ENCODE assay signal across 1 cellular context in the genomic region with DNA sequence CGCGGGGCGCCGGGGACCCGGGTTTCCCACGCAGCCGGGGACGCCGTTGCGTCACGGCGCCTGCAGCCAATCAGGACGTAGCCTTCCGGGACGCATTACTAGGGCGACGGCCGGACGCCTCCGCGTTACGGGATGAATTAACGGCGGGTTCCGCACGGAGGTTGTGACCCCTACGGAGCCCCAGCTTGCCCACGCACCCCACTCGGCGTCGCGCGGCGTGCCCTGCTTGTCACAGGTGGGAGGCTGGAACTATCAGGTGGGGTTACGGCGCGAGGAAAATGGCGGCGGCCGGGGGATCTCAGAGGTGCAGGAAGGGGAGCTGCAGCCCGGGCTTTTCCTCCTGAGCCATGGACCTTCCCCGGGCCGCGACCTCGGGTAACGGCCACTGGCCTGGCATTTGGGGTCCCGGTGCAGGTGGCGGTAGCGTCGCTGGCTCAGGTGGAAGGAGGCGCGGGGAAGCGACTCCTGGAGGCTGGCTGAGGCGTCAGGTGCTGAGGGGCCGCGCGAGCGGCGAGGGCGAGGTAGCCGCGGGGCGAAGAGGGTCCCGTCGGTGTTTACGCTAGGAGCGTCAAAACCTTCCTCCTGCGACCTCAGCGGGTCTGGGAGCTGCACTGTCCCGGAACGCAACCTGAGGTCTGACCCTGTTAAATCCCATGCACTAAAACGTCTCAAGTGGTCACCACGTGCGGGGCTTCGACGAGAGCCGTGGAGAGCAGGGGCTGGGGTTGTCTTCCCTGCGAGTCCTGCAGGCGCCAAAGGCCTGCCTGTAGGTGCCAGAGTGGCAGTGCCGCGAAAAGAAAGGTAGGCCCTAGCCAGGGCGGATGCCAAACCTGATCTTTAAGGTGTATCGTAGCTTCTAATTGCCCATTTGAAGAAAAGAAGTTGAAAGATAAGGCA.
A peak's percentile ranks its signal among the peaks of the same experiment; 100 is the strongest.
TF ChIP-seq lines count a peak whose summit lies in the region.

A gene (plus strand): TSS at position 98 of the 897 bp plus-strand sequence. CDS start 78,345 bp downstream, outside the sequence.

TF ChIP-seq in HepG2, 621 proteins besides CTCF, POLR2A, EP300 and RAD21 (continued from another document and continues in another):
- TF ChIP-seq, protein P1, sequence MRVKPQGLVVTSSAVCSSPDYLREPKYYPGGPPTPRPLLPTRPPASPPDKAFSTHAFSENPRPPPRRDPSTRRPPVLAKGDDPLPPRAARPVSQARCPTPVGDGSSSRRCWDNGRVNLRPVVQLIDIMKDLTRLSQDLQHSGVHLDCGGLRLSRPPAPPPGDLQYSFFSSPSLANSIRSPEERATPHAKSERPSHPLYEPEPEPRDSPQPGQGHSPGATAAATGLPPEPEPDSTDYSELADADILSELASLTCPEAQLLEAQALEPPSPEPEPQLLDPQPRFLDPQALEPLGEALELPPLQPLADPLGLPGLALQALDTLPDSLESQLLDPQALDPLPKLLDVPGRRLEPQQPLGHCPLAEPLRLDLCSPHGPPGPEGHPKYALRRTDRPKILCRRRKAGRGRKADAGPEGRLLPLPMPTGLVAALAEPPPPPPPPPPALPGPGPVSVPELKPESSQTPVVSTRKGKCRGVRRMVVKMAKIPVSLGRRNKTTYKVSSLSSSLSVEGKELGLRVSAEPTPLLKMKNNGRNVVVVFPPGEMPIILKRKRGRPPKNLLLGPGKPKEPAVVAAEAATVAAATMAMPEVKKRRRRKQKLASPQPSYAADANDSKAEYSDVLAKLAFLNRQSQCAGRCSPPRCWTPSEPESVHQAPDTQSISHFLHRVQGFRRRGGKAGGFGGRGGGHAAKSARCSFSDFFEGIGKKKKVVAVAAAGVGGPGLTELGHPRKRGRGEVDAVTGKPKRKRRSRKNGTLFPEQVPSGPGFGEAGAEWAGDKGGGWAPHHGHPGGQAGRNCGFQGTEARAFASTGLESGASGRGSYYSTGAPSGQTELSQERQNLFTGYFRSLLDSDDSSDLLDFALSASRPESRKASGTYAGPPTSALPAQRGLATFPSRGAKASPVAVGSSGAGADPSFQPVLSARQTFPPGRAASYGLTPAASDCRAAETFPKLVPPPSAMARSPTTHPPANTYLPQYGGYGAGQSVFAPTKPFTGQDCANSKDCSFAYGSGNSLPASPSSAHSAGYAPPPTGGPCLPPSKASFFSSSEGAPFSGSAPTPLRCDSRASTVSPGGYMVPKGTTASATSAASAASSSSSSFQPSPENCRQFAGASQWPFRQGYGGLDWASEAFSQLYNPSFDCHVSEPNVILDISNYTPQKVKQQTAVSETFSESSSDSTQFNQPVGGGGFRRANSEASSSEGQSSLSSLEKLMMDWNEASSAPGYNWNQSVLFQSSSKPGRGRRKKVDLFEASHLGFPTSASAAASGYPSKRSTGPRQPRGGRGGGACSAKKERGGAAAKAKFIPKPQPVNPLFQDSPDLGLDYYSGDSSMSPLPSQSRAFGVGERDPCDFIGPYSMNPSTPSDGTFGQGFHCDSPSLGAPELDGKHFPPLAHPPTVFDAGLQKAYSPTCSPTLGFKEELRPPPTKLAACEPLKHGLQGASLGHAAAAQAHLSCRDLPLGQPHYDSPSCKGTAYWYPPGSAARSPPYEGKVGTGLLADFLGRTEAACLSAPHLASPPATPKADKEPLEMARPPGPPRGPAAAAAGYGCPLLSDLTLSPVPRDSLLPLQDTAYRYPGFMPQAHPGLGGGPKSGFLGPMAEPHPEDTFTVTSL (CRISPR knock-in tag; IDR thresholded peaks at IDR 0.05; ENCODE audit: borderline replicate concordance), result peak; percentile 62
- TF ChIP-seq ZNF251 (CRISPR knock-in tag; IDR thresholded peaks at IDR 0.05) (peak; percentile 97; the same call in 1 of the 2 replicates), ZNF441 (CRISPR knock-in tag; IDR thresholded peaks at IDR 0.05; ENCODE audit: borderline replicate concordance) (peak; percentile 22; the same call in 1 of the 2 replicates), SAFB2 (CRISPR knock-in tag; IDR thresholded peaks at IDR 0.05; ENCODE audit: borderline replicate concordance, low read depth) (peak; percentile 78), SMAD1 (CRISPR knock-in tag; IDR thresholded peaks at IDR 0.05; ENCODE audit: borderline replicate concordance, low read depth) (peak; percentile 93), KLF11 (CRISPR knock-in tag; IDR thresholded peaks at IDR 0.05) (peak; percentile 97; the same call in 1 of the 2 replicates), ZNF10 (CRISPR knock-in tag; IDR thresholded peaks at IDR 0.05; ENCODE audit: borderline replicate concordance, low read depth) (peak; percentile 60; the same call in 1 of the 2 replicates), ZNF773 (CRISPR knock-in tag; IDR thresholded peaks at IDR 0.05; ENCODE audit: borderline replicate concordance) (peak; percentile 97), POGZ (CRISPR knock-in tag; IDR thresholded peaks at IDR 0.05) (peak; percentile 93), NKX3-1 (CRISPR knock-in tag; IDR thresholded peaks at IDR 0.05) (peak; percentile 98), ZNF781 (CRISPR knock-in tag; IDR thresholded peaks at IDR 0.05; ENCODE audit: borderline replicate concordance, not compliant biosample characterization) (peak; percentile 100), ZSCAN30 (CRISPR knock-in tag; IDR thresholded peaks at IDR 0.05) (peak; percentile 95), ZNF24 (IDR thresholded peaks at IDR 0.05) (no peak), ZNF274 (CRISPR knock-in tag; IDR thresholded peaks at IDR 0.05) (peak; percentile 96; the same call in 1 of the 2 replicates), TMF1 (CRISPR knock-in tag; IDR thresholded peaks at IDR 0.05; ENCODE audit: low read depth) (peak; percentile 97), SALL1 (CRISPR knock-in tag; IDR thresholded peaks at IDR 0.05) (peak; percentile 84), ZNF557 (CRISPR knock-in tag; IDR thresholded peaks at IDR 0.05) (peak; percentile 93), SIN3B (IDR thresholded peaks at IDR 0.05; ENCODE audit: low read length) (no peak), SUZ12 (IDR thresholded peaks at IDR 0.05; ENCODE audit: low read depth, low read length) (no peak), FOXP1 (IDR thresholded peaks at IDR 0.05) (no peak), FOXP1 (CRISPR knock-in tag; IDR thresholded peaks at IDR 0.05) (no peak), ATF7-NPFF (CRISPR knock-in tag; IDR thresholded peaks at IDR 0.05; ENCODE audit: low read depth) (peak; percentile 98), ZNF367 (CRISPR knock-in tag; IDR thresholded peaks at IDR 0.05; ENCODE audit: borderline replicate concordance) (peak; percentile 82; the same call in 1 of the 2 replicates), NR2C2 (CRISPR knock-in tag; IDR thresholded peaks at IDR 0.05; ENCODE audit: borderline replicate concordance) (peak; percentile 87), SMYD3 (CRISPR knock-in tag; IDR thresholded peaks at IDR 0.05) (peak; percentile 96; the same call in 1 of the 2 replicates), TCF7L2 (IDR thresholded peaks at IDR 0.05; ENCODE audit: low read depth, low read length) (no peak), ZNF180 (CRISPR knock-in tag; IDR thresholded peaks at IDR 0.05; ENCODE audit: borderline replicate concordance, low read depth) (peak; percentile 49; the same call in 1 of the 2 replicates), LCORL (IDR thresholded peaks at IDR 0.05) (no peak), LCORL (CRISPR knock-in tag; IDR thresholded peaks at IDR 0.05) (no peak; the same call in 1 of the 2 replicates), REL (CRISPR knock-in tag; conservative IDR thresholded peaks at IDR 0.05) (0 out of 2 replicates have a peak, but pooled peaks have one; percentile 45), ZNF768 (CRISPR knock-in tag; IDR thresholded peaks at IDR 0.05) (peak; percentile 69), HDAC2 (CRISPR knock-in tag; IDR thresholded peaks at IDR 0.05) (0 out of 2 replicates have a peak, but pooled peaks have one; percentile 53), ZBTB3 (CRISPR knock-in tag; IDR thresholded peaks at IDR 0.05; ENCODE audit: borderline replicate concordance, low read depth) (peak; percentile 90; the same call in 1 of the 2 replicates), ZNF234 (CRISPR knock-in tag; conservative IDR thresholded peaks at IDR 0.05) (peak; percentile 87; the same call in 1 of the 2 replicates), ZSCAN20 (CRISPR knock-in tag; IDR thresholded peaks at IDR 0.05; ENCODE audit: borderline replicate concordance) (peak; percentile 95)
- TF ChIP-seq, protein P2, sequence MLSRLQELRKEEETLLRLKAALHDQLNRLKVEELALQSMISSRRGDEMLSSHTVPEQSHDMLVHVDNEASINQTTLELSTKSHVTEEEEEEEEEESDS (CRISPR knock-in tag; IDR thresholded peaks at IDR 0.05; ENCODE audit: borderline replicate concordance), result peak; percentile 80; the same call in 1 of the 2 replicates
- TF ChIP-seq, protein P3, sequence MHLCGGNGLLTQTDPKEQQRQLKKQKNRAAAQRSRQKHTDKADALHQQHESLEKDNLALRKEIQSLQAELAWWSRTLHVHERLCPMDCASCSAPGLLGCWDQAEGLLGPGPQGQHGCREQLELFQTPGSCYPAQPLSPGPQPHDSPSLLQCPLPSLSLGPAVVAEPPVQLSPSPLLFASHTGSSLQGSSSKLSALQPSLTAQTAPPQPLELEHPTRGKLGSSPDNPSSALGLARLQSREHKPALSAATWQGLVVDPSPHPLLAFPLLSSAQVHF (CRISPR knock-in tag; IDR thresholded peaks at IDR 0.05), result peak; percentile 83; the same call in 1 of the 2 replicates
- TF ChIP-seq, protein P4, sequence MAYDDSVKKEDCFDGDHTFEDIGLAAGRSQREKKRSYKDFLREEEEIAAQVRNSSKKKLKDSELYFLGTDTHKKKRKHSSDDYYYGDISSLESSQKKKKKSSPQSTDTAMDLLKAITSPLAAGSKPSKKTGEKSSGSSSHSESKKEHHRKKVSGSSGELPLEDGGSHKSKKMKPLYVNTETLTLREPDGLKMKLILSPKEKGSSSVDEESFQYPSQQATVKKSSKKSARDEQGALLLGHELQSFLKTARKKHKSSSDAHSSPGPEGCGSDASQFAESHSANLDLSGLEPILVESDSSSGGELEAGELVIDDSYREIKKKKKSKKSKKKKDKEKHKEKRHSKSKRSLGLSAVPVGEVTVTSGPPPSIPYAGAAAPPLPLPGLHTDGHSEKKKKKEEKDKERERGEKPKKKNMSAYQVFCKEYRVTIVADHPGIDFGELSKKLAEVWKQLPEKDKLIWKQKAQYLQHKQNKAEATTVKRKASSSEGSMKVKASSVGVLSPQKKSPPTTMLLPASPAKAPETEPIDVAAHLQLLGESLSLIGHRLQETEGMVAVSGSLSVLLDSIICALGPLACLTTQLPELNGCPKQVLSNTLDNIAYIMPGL (CRISPR knock-in tag; IDR thresholded peaks at IDR 0.05; ENCODE audit: borderline replicate concordance in 1 of 2, low read depth in 1 of 2), result peak; percentile 89 to 95
- TF ChIP-seq, protein P5, sequence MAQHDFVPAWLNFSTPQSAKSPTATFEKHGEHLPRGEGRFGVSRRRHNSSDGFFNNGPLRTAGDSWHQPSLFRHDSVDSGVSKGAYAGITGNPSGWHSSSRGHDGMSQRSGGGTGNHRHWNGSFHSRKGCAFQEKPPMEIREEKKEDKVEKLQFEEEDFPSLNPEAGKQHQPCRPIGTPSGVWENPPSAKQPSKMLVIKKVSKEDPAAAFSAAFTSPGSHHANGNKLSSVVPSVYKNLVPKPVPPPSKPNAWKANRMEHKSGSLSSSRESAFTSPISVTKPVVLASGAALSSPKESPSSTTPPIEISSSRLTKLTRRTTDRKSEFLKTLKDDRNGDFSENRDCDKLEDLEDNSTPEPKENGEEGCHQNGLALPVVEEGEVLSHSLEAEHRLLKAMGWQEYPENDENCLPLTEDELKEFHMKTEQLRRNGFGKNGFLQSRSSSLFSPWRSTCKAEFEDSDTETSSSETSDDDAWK (CRISPR knock-in tag; IDR thresholded peaks at IDR 0.05), result no peak
- TF ChIP-seq, protein P6, sequence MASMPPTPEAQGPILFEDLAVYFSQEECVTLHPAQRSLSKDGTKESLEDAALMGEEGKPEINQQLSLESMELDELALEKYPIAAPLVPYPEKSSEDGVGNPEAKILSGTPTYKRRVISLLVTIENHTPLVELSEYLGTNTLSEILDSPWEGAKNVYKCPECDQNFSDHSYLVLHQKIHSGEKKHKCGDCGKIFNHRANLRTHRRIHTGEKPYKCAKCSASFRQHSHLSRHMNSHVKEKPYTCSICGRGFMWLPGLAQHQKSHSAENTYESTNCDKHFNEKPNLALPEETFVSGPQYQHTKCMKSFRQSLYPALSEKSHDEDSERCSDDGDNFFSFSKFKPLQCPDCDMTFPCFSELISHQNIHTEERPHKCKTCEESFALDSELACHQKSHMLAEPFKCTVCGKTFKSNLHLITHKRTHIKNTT (CRISPR knock-in tag; IDR thresholded peaks at IDR 0.05), result no peak
- TF ChIP-seq, protein P7, sequence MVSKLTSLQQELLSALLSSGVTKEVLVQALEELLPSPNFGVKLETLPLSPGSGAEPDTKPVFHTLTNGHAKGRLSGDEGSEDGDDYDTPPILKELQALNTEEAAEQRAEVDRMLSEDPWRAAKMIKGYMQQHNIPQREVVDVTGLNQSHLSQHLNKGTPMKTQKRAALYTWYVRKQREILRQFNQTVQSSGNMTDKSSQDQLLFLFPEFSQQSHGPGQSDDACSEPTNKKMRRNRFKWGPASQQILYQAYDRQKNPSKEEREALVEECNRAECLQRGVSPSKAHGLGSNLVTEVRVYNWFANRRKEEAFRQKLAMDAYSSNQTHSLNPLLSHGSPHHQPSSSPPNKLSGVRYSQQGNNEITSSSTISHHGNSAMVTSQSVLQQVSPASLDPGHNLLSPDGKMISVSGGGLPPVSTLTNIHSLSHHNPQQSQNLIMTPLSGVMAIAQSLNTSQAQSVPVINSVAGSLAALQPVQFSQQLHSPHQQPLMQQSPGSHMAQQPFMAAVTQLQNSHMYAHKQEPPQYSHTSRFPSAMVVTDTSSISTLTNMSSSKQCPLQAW (CRISPR knock-in tag; IDR thresholded peaks at IDR 0.05), result no peak; the same call in 1 of the 2 replicates
- TF ChIP-seq, protein P8, sequence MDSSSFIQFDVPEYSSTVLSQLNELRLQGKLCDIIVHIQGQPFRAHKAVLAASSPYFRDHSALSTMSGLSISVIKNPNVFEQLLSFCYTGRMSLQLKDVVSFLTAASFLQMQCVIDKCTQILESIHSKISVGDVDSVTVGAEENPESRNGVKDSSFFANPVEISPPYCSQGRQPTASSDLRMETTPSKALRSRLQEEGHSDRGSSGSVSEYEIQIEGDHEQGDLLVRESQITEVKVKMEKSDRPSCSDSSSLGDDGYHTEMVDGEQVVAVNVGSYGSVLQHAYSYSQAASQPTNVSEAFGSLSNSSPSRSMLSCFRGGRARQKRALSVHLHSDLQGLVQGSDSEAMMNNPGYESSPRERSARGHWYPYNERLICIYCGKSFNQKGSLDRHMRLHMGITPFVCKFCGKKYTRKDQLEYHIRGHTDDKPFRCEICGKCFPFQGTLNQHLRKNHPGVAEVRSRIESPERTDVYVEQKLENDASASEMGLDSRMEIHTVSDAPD (CRISPR knock-in tag; IDR thresholded peaks at IDR 0.05), result peak; percentile 84
- TF ChIP-seq, protein P9, sequence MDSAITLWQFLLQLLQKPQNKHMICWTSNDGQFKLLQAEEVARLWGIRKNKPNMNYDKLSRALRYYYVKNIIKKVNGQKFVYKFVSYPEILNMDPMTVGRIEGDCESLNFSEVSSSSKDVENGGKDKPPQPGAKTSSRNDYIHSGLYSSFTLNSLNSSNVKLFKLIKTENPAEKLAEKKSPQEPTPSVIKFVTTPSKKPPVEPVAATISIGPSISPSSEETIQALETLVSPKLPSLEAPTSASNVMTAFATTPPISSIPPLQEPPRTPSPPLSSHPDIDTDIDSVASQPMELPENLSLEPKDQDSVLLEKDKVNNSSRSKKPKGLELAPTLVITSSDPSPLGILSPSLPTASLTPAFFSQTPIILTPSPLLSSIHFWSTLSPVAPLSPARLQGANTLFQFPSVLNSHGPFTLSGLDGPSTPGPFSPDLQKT (CRISPR knock-in tag; IDR thresholded peaks at IDR 0.05; ENCODE audit: borderline replicate concordance), result peak; percentile 29; the same call in 1 of the 2 replicates
- TF ChIP-seq, protein P10, sequence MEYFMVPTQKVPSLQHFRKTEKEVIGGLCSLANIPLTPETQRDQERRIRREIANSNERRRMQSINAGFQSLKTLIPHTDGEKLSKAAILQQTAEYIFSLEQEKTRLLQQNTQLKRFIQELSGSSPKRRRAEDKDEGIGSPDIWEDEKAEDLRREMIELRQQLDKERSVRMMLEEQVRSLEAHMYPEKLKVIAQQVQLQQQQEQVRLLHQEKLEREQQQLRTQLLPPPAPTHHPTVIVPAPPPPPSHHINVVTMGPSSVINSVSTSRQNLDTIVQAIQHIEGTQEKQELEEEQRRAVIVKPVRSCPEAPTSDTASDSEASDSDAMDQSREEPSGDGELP (IDR thresholded peaks at IDR 0.05; ENCODE audit: borderline replicate concordance, low read depth), result peak; percentile 39; the same call in 1 of the 2 replicates
